12 cellular contexts compared by ENCODE assay signal in genomic region chr2:138028538-138028937, GRCh38.
DNase-seq lines count a peak whose midpoint lies in the region; ATAC-seq and TF ChIP-seq lines count a peak whose summit lies in the region.
"Had no signal": no experiment of that assay in that cellular context is flagged by ENCODE, and none has a peak within 500 bp of the region (broad histone marks: within the 10 kb centered on the region; RNA-seq: fewer than 3 reads in every experiment).

No MANE protein-coding gene starts in this region.

- H3K36me3 Mint-ChIP-seq in WTC11, result no peaks in the 10 kb centered on the region
- H3K36me3 Mint-ChIP-seq: natural killer cell had no signal

- H3K4me1 Mint-ChIP-seq in WTC11, result peaks cover 5% of the 10 kb centered on the region
- H3K4me1 Mint-ChIP-seq: natural killer cell had no signal

- no peak overlapping the region for H3K4me3 Mint-ChIP-seq in WTC11
- H3K4me3 Mint-ChIP-seq: natural killer cell; T-helper 1 cell treated with Interleukin-12 subunit alpha and Interleukin-12 subunit beta and Interleukin-4 antibody, amounts not matched to agents 30 μg/mL and 1 μg/mL, for 36 hours had no signal

- ATAC-seq in GM18868 (IDR thresholded peaks at IDR 0.05; ENCODE audit: unreplicated experiment) (peak; percentile 51), HG02759 (IDR thresholded peaks at IDR 0.05; ENCODE audit: unreplicated experiment) (peak; percentile 62), GM21367 (IDR thresholded peaks at IDR 0.05; ENCODE audit: unreplicated experiment) (no peak), WTC11 (no peak)

- TF ChIP-seq CTCF in WTC11 (IDR thresholded peaks at IDR 0.05), result no peak

- H3K27ac Mint-ChIP-seq in WTC11, result no peak overlapping the region
- H3K27ac Mint-ChIP-seq: natural killer cell; T-helper 1 cell treated with Interleukin-12 subunit alpha and Interleukin-12 subunit beta and Interleukin-4 antibody, amounts not matched to agents 30 μg/mL and 1 μg/mL, for 36 hours had no signal

- H3K9me3 Mint-ChIP-seq in WTC11, result no peaks in the 10 kb centered on the region
- H3K9me3 Mint-ChIP-seq: natural killer cell; T-helper 1 cell treated with Interleukin-12 subunit alpha and Interleukin-12 subunit beta and Interleukin-4 antibody, amounts not matched to agents 30 μg/mL and 1 μg/mL, for 36 hours had no signal

- H3K27me3 Mint-ChIP-seq in WTC11 (ENCODE audit: low read depth), result no peaks in the 10 kb centered on the region

- POLR2A ChIA-PET in WTC11 (lab: Charles Lee), result no interaction called here

- CTCF ChIA-PET in WTC11 (lab: Charles Lee), result no interaction called here

- DNase-seq in MV-4-11 (lab: John Stamatoyannopoulos, UW) (peak; percentile 90), medulla oblongata (ENCODE audit: extremely low spot score) (peak; percentile 64), dedifferentiated amniotic fluid mesenchymal stem cell (ENCODE audit: extremely low spot score) (no peak), T-helper 1 cell (no peak), WTC11 (ENCODE audit: low spot score) (no peak)
- DNase-seq: esophagus squamous epithelium, natural killer cell, NCI-H69 had no signal

TF ChIP-seq in WTC11, 78 proteins besides CTCF, POLR2A, EP300 and RAD21:
- no peak for TF ChIP-seq CREM (CRISPR knock-in tag; IDR thresholded peaks at IDR 0.05)
- no peak for TF ChIP-seq ZBTB21 (CRISPR knock-in tag; IDR thresholded peaks at IDR 0.05; ENCODE audit: borderline replicate concordance)
- no peak for TF ChIP-seq ZNF121 (CRISPR knock-in tag; IDR thresholded peaks at IDR 0.05)
- no peak for TF ChIP-seq JAZF1 (CRISPR knock-in tag; IDR thresholded peaks at IDR 0.05)
- no peak for TF ChIP-seq PREB (CRISPR knock-in tag; IDR thresholded peaks at IDR 0.05; ENCODE audit: borderline replicate concordance)

Comparison
In these comparisons a context has a peak if more than half of its experiments do, and no peak if none do; other contexts are left out.
1. ATAC-seq: peak in GM18868 (single experiment) and HG02759 (single experiment); none in GM21367 (single experiment) and WTC11 (single experiment).
2. DNase-seq: peak in MV-4-11 (single experiment) and medulla oblongata (single experiment); none in dedifferentiated amniotic fluid mesenchymal stem cell (single experiment), T-helper 1 cell (0 of 5) and WTC11 (single experiment).